In genomic region chr11:72813740-72814138, GRCh38 we compare ENCODE assay signal across 1 cellular context.
TF ChIP-seq lines count a peak whose summit lies in the region.

No MANE protein-coding gene starts in this region.

TF ChIP-seq in HCT116, 20 proteins besides CTCF, POLR2A, EP300 and RAD21 (continued from another document):
- TF ChIP-seq, protein P1, sequence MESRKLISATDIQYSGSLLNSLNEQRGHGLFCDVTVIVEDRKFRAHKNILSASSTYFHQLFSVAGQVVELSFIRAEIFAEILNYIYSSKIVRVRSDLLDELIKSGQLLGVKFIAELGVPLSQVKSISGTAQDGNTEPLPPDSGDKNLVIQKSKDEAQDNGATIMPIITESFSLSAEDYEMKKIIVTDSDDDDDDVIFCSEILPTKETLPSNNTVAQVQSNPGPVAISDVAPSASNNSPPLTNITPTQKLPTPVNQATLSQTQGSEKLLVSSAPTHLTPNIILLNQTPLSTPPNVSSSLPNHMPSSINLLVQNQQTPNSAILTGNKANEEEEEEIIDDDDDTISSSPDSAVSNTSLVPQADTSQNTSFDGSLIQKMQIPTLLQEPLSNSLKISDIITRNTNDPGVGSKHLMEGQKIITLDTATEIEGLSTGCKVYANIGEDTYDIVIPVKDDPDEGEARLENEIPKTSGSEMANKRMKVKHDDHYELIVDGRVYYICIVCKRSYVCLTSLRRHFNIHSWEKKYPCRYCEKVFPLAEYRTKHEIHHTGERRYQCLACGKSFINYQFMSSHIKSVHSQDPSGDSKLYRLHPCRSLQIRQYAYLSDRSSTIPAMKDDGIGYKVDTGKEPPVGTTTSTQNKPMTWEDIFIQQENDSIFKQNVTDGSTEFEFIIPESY (IDR thresholded peaks at IDR 0.05; ENCODE audit: extremely low read depth, insufficient replicate concordance, low read length), result no peak
